ENCODE assay signal across 8 cellular contexts in the genomic region with DNA sequence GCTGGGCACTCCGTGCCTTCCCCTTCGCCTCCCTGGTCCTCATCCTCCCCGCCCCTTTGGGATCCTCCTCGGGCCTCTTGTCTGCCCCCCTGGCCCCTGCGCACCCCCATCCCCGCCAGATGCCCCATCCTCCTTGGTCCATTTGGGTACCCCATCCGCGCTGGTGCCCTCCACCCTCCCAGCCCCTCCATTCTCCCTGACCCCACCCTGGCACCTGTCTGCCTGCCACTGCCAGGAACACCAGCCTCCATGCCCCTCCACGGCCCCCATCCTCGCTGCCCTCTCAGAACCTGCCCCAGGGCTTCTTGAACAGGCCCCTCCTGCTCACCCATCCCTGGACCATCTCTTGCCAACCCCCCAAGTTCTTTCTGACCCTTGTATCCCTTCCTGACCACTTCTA. TPM values are rescaled to one million over a fixed set of nuclear protein-coding genes. Genes with fewer than 3 reads are reported as not detected.
DNase-seq lines count a peak whose midpoint lies in the region; ATAC-seq and TF ChIP-seq lines count a peak whose summit lies in the region.

No MANE protein-coding gene starts in this region.

- DNase-seq in cardiac septum (ENCODE audit: low spot score) = peak; percentile 24
- DNase-seq in Right ventricle myocardium inferior (ENCODE audit: missing footprints) = no peak
- DNase-seq in central memory CD8-positive, alpha-beta T cell (ENCODE audit: low spot score in 2 of 2) = no peak
- DNase-seq in mesothelial cell of epicardium (ENCODE audit: low spot score in 2 of 2, unreplicated experiment in 2 of 2) = no peak
- no peak for DNase-seq in aorta
- DNase-seq in HUDEP-2 (lab: John Stamatoyannopoulos, UW; ENCODE audit: unreplicated experiment in 76 of 76) = no peak
- DNase-seq in activated CD4-positive, alpha-beta T cell treated with anti-CD3 and anti-CD28 coated beads for 4 hours = no peak

- H3K36me3 ChIP-seq in aorta (ENCODE audit: control insufficient read depth in 1 of 2, insufficient read depth in 2 of 2, low read length in 1 of 2) = peaks cover 0 to under 1% of the 10 kb centered on the region in 2 donors

- no peak for TF ChIP-seq CTCF in mesothelial cell of epicardium (IDR thresholded peaks at IDR 0.05; ENCODE audit: unreplicated experiment)

- H3K4me3 ChIP-seq in aorta (ENCODE audit: low read length in 2 of 2) = peak overlapping the region; percentile 89 to 94

- H3K4me3 Mint-ChIP-seq in central memory CD8-positive, alpha-beta T cell = peak overlapping the region; percentile 89
- H3K4me3 Mint-ChIP-seq in mesothelial cell of epicardium = peak overlapping the region; percentile 85

- no peaks in the 10 kb centered on the region for H3K9me3 ChIP-seq in aorta (ENCODE audit: control insufficient read depth, low read length)

- no peaks in the 10 kb centered on the region for H3K27me3 ChIP-seq in aorta (ENCODE audit: control insufficient read depth in 1 of 2, insufficient read depth in 2 of 2, low read length in 1 of 2)

- WGBS in aorta, 2 donors = 1 to 3% methylated on average over 10 of the region's 10 CpGs

- no peaks in the 10 kb centered on the region for H3K27me3 Mint-ChIP-seq in central memory CD8-positive, alpha-beta T cell
- no peaks in the 10 kb centered on the region for H3K27me3 Mint-ChIP-seq in mesothelial cell of epicardium (ENCODE audit: low read depth)

- no peaks in the 10 kb centered on the region for H3K9me3 Mint-ChIP-seq in central memory CD8-positive, alpha-beta T cell
- H3K9me3 Mint-ChIP-seq in mesothelial cell of epicardium = no peaks in the 10 kb centered on the region

- no peaks in the 10 kb centered on the region for H3K4me1 ChIP-seq in aorta (ENCODE audit: control insufficient read depth in 1 of 2, insufficient read depth in 2 of 2, low read length in 2 of 2)

- peaks cover 12% of the 10 kb centered on the region for H3K36me3 Mint-ChIP-seq in central memory CD8-positive, alpha-beta T cell (ENCODE audit: insufficient read depth)
- H3K36me3 Mint-ChIP-seq in mesothelial cell of epicardium = no peaks in the 10 kb centered on the region

- peaks cover 51% of the 10 kb centered on the region for H3K4me1 Mint-ChIP-seq in central memory CD8-positive, alpha-beta T cell
- peaks cover 43% of the 10 kb centered on the region for H3K4me1 Mint-ChIP-seq in mesothelial cell of epicardium

- peak overlapping the region in 1 of 2 donors; percentile 22 for H3K27ac ChIP-seq in aorta (ENCODE audit: low read depth in 1 of 2, low read length in 2 of 2)

- ATAC-seq in Right ventricle myocardium inferior (no peak), aorta (ENCODE audit: low FRiP score) (peak; percentile 8), HG03378 (IDR thresholded peaks at IDR 0.05; ENCODE audit: unreplicated experiment) (no peak)
- no peak for ATAC-seq in central memory CD8-positive, alpha-beta T cell (replicated peaks; ENCODE audit: extremely low read depth, poor library complexity, severe bottlenecking)

- intact Hi-C loops in cardiac septum (cut with DNase I) (no loop called here), Right ventricle myocardium inferior (cut with DNase I) (no loop called here), aorta (cut with DNase I) (no loop called here)

- H3K27ac Mint-ChIP-seq in central memory CD8-positive, alpha-beta T cell (ENCODE audit: low read depth) = peak overlapping the region; percentile 96
- peak overlapping the region; percentile 88 for H3K27ac Mint-ChIP-seq in mesothelial cell of epicardium

RNA-seq across cellular contexts. Expression of gene ZDHHC18, which starts 0.7 kb away (rescaled TPM):
- total RNA-seq in cardiac septum (13.0 TPM), Right ventricle myocardium inferior (17.7 TPM), mesothelial cell of epicardium (25.8 to 28.8 TPM (median 28.4 TPM) in 3 replicates), aorta (10 to 100 TPM; 18.0 to 21.4 TPM)
- polyA plus RNA-seq in aorta = 1 to 10 TPM; 8.0 to 8.2 TPM

RNA-seq across cellular contexts. Expression of gene SFN, which starts 35.7 kb away (rescaled TPM):
- total RNA-seq in cardiac septum (not detected), Right ventricle myocardium inferior (not detected), mesothelial cell of epicardium (2.7 to 4.4 TPM (median 3.8 TPM) in 3 replicates), aorta (1 to 10 TPM; 3.7 to 7.6 TPM)
- 10 to 100 TPM in 1 of 2 donors, 1 to 10 TPM in 1; 3.3 to 18.3 TPM for polyA plus RNA-seq in aorta

RNA-seq across cellular contexts. Expression of gene PIGV, which starts 39.5 kb away (rescaled TPM):
- 3.9 TPM for total RNA-seq in cardiac septum
- 6.1 TPM for total RNA-seq in Right ventricle myocardium inferior
- total RNA-seq in mesothelial cell of epicardium = 10.7 to 14.0 TPM (median 13.1 TPM) in 3 replicates
- 10 to 100 TPM in 1 of 2 donors, 1 to 10 TPM in 1; 6.8 to 10.3 TPM for total RNA-seq in aorta
- 10 to 100 TPM in 1 of 2 donors, 1 to 10 TPM in 1; 6.9 to 10.9 TPM for polyA plus RNA-seq in aorta
